Comparison of ENCODE assay signal across 1 cellular context in the genomic region with DNA sequence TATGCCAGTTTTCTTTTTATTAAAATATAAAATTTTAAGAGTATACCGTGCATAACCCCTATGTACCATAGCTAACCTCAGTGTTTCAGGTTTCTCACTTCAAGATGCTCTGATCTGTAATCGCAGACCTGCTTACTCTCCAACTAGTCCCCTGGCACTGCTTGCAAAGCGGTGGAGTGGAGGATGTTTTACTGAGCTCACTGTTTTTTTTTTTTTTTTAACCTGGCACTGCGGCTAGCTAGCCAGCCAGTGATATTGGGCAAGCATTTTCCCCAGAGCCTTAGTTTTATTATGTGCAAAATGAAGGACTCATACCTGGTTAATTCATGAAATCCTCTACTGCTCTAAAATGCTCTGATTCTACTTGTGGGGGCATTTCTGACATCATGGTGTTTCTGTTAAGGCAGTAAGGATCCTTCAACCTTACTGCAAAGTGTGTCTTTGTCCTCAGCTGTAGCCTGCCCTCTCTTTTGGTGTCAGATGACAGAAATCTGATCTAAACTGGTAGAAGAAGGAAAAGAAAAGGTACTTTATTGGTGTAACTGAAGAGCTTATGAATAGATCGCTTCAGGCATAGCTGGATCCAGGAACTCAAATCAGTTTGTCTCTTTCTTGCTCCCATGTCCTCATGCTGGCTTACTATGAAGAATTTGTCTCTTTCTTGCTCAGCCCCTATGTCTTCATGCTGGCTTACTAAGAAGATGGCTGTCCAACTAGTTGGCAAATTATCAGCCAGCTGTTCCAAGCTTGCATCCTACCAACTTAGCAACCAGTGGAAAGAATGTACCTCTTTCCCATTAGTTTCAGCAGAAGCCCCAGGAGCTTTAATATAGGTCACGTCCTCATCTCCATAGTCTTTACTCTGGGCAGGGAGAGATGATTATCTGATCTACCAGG.
TF ChIP-seq lines count a peak whose summit lies in the region.

No MANE protein-coding gene starts in this region.

TF ChIP-seq in HepG2, 621 proteins besides CTCF, POLR2A, EP300 and RAD21 (continued from another document):
- TF ChIP-seq, protein P1, sequence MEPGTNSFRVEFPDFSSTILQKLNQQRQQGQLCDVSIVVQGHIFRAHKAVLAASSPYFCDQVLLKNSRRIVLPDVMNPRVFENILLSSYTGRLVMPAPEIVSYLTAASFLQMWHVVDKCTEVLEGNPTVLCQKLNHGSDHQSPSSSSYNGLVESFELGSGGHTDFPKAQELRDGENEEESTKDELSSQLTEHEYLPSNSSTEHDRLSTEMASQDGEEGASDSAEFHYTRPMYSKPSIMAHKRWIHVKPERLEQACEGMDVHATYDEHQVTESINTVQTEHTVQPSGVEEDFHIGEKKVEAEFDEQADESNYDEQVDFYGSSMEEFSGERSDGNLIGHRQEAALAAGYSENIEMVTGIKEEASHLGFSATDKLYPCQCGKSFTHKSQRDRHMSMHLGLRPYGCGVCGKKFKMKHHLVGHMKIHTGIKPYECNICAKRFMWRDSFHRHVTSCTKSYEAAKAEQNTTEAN (CRISPR knock-in tag; conservative IDR thresholded peaks at IDR 0.05), result no peak
- TF ChIP-seq ZNF547 (CRISPR knock-in tag; IDR thresholded peaks at IDR 0.05) (no peak), ZBTB20 (CRISPR knock-in tag; IDR thresholded peaks at IDR 0.05; ENCODE audit: borderline replicate concordance, low read depth) (no peak), ZNF326 (CRISPR knock-in tag; IDR thresholded peaks at IDR 0.05; ENCODE audit: borderline replicate concordance) (no peak), GLI4 (CRISPR knock-in tag; IDR thresholded peaks at IDR 0.05; ENCODE audit: borderline replicate concordance) (no peak), ZNF652 (CRISPR knock-in tag; IDR thresholded peaks at IDR 0.05; ENCODE audit: borderline replicate concordance, low read depth) (no peak), ZNF343 (CRISPR knock-in tag; IDR thresholded peaks at IDR 0.05) (no peak), SMC3 (IDR thresholded peaks at IDR 0.05; ENCODE audit: low read length) (no peak), KLF6 (CRISPR knock-in tag; IDR thresholded peaks at IDR 0.05) (no peak)
